19 cellular contexts compared by ENCODE assay signal in genomic region chr17:63474174-63474913, GRCh38. TPM values are rescaled to one million over a fixed set of nuclear protein-coding genes. Genes with fewer than 3 reads are reported as not detected.
DNase-seq lines count a peak whose midpoint lies in the region; ATAC-seq and TF ChIP-seq lines count a peak whose summit lies in the region.
"Had no signal": no experiment of that assay in that cellular context is flagged by ENCODE, and none has a peak within 500 bp of the region (broad histone marks: within the 10 kb centered on the region; RNA-seq: fewer than 3 reads in every experiment).

No MANE protein-coding gene starts in this region.

- intact Hi-C loops in psoas muscle (cut with DNase I): no loop called here
- intact Hi-C loops in activated CD4-positive, alpha-beta memory T cell treated with anti-CD3 and anti-CD28 coated beads for 36 hours (cut with micrococcal nuclease): no loop called here

- TF ChIP-seq CTCF in fibroblast of the aortic adventitia (IDR thresholded peaks at IDR 0.05; ENCODE audit: insufficient read depth, low read length): no peak
- no peak for TF ChIP-seq CTCF in psoas muscle (IDR thresholded peaks at IDR 0.05)

- no peaks in the 10 kb centered on the region for H3K9me3 Mint-ChIP-seq in activated CD4-positive, alpha-beta memory T cell treated with anti-CD3 and anti-CD28 coated beads for 36 hours
- H3K9me3 Mint-ChIP-seq: CD4-positive, alpha-beta T cell; immature natural killer cell; T-helper 1 cell treated with Interleukin-12 subunit alpha and Interleukin-12 subunit beta and Interleukin-4 antibody, amounts not matched to agents 30 μg/mL and 1 μg/mL, for 36 hours had no signal

- H3K4me3 ChIP-seq in fibroblast of the aortic adventitia (ENCODE audit: low read depth, low read length): no peak overlapping the region
- no peak overlapping the region for H3K4me3 ChIP-seq in psoas muscle

- peaks cover 0 to 41% (median 13%) of the 10 kb centered on the region in 3 donors for H3K27me3 ChIP-seq in psoas muscle (ENCODE audit: insufficient read depth in 3 of 3, low read length in 2 of 3)

- H3K4me1 ChIP-seq in psoas muscle: peaks cover 11% of the 10 kb centered on the region

- no peaks in the 10 kb centered on the region for H3K9me3 ChIP-seq in psoas muscle

- DNase-seq in Daoy (ENCODE audit: low read depth) (peak; percentile 36), NCI-H2196 treated with DMSO at 0.1 percent for 48 hours (lab: John Stamatoyannopoulos, UW; ENCODE audit: unreplicated experiment) (peak; percentile 76), fibroblast of the aortic adventitia (ENCODE audit: low read depth) (peak; percentile 44), psoas muscle (no peak), NCI-H1694 treated with DMSO at 0.1 percent for 48 hours (lab: John Stamatoyannopoulos, UW) (no peak), RKO (ENCODE audit: low spot score) (no peak)
- DNase-seq in activated CD4-positive, alpha-beta memory T cell treated with anti-CD3 and anti-CD28 coated beads for 36 hours: no peak
- DNase-seq: activated CD4-positive, alpha-beta T cell treated with anti-CD3 and anti-CD28 coated beads, Interleukin-2, amount 50 U/mL, for 1 hour; anterior cingulate cortex; CD4-positive, alpha-beta T cell; effector CD4-positive, alpha-beta T cell; GDM1; GOT3; immature natural killer cell; Karpas-422; NCI-H2171; stimulated activated naive CD8-positive, alpha-beta T cell treated with anti-CD3 and anti-CD28 coated beads, Interleukin-15, Interleukin-2, amounts not matched to agents 100 U/mL and 50 U/mL, for 24 hours had no signal

- H3K4me1 Mint-ChIP-seq in activated CD4-positive, alpha-beta memory T cell treated with anti-CD3 and anti-CD28 coated beads for 36 hours (ENCODE audit: low read depth): peaks cover 15% of the 10 kb centered on the region

- peak overlapping the region; percentile 21 for H3K27ac ChIP-seq in psoas muscle

- CTCF ChIA-PET in activated CD4-positive, alpha-beta memory T cell treated with anti-CD3 and anti-CD28 coated beads for 36 hours (lab: Charles Lee): interaction anchor here (8.1 kb wide), 1 partner anchor 48 kb away, joined by 233 read pairs; no protein-coding TSS in a partner anchor

- POLR2A ChIA-PET in activated CD4-positive, alpha-beta memory T cell treated with anti-CD3 and anti-CD28 coated beads for 36 hours (lab: Charles Lee): no interaction called here

- no peak overlapping the region for H3K4me3 Mint-ChIP-seq in activated CD4-positive, alpha-beta memory T cell treated with anti-CD3 and anti-CD28 coated beads for 36 hours
- H3K4me3 Mint-ChIP-seq: T-helper 1 cell treated with Interleukin-12 subunit alpha and Interleukin-12 subunit beta and Interleukin-4 antibody, amounts not matched to agents 30 μg/mL and 1 μg/mL, for 36 hours had no signal

- ATAC-seq in psoas muscle: peak in 1 of 4 donors; percentile 24
- ATAC-seq: stimulated activated naive CD8-positive, alpha-beta T cell treated with anti-CD3 and anti-CD28 coated beads, Interleukin-15, Interleukin-2, amounts not matched to agents 100 U/mL and 50 U/mL, for 24 hours had no signal

- WGBS in psoas muscle, 3 donors: 47 to 53% (median 48%) methylated on average over 8 of the region's 8 CpGs

- H3K36me3 Mint-ChIP-seq in activated CD4-positive, alpha-beta memory T cell treated with anti-CD3 and anti-CD28 coated beads for 36 hours: no peaks in the 10 kb centered on the region
- H3K36me3 Mint-ChIP-seq: immature natural killer cell had no signal

- H3K27ac Mint-ChIP-seq in activated CD4-positive, alpha-beta memory T cell treated with anti-CD3 and anti-CD28 coated beads for 36 hours: no peak overlapping the region
- H3K27ac Mint-ChIP-seq: CD4-positive, alpha-beta T cell; immature natural killer cell; T-helper 1 cell treated with Interleukin-12 subunit alpha and Interleukin-12 subunit beta and Interleukin-4 antibody, amounts not matched to agents 30 μg/mL and 1 μg/mL, for 36 hours had no signal

- H3K27me3 Mint-ChIP-seq in activated CD4-positive, alpha-beta memory T cell treated with anti-CD3 and anti-CD28 coated beads for 36 hours: peaks cover 6% of the 10 kb centered on the region

- no peaks in the 10 kb centered on the region for H3K36me3 ChIP-seq in psoas muscle (ENCODE audit: insufficient read depth in 1 of 2, low read depth in 1 of 2)

RNA-seq across cellular contexts. Expression of gene ACE, which starts 2.5 kb away (rescaled TPM):
- 0.29 TPM in 1 of 2 replicates, not detected in the other for total RNA-seq in Daoy (2014; rRNA removed; shearing (Covaris generic))
- total RNA-seq in fibroblast of the aortic adventitia (ENCODE audit: low replicate concordance) (16.9 and 24.3 TPM in 2 replicates), psoas muscle (10 to 100 TPM in 1 of 4 donors, 1 to 10 TPM in 3; 2.0 to 12.5 (median 4.5) TPM)
- polyA plus RNA-seq in psoas muscle: 1 to 10 TPM in 2 of 3 donors, under 1 TPM in 1; 0.82 to 1.9 (median 1.8) TPM
- total RNA-seq in activated CD4-positive, alpha-beta memory T cell treated with anti-CD3 and anti-CD28 coated beads for 36 hours: 1 to 10 TPM; 2.2 to 2.6 TPM

RNA-seq across cellular contexts. Expression of gene CYB561, which starts 28.2 kb away (rescaled TPM):
- total RNA-seq in Daoy (2014; rRNA removed; shearing (Covaris generic)): 16.7 and 21.1 TPM in 2 replicates
- total RNA-seq in fibroblast of the aortic adventitia (ENCODE audit: low replicate concordance): 16.4 and 29.5 TPM in 2 replicates
- 1 to 10 TPM; 1.5 to 4.2 (median 2.5) TPM for total RNA-seq in psoas muscle
- polyA plus RNA-seq in psoas muscle: 1 to 10 TPM; 1.7 to 3.9 (median 2.9) TPM
- total RNA-seq in activated CD4-positive, alpha-beta memory T cell treated with anti-CD3 and anti-CD28 coated beads for 36 hours: 1 to 10 TPM; 9.4 to 9.7 TPM
- total RNA-seq: OCI-LY7 had no signal

RNA-seq across cellular contexts. Expression of gene KCNH6, which starts 48.8 kb away (rescaled TPM):
- not detected in 2 replicates for total RNA-seq in Daoy (2014; rRNA removed; shearing (Covaris generic))
- total RNA-seq in fibroblast of the aortic adventitia (ENCODE audit: low replicate concordance): not detected in 2 replicates
- not detected for total RNA-seq in psoas muscle
- not detected for polyA plus RNA-seq in psoas muscle
- not detected for total RNA-seq in activated CD4-positive, alpha-beta memory T cell treated with anti-CD3 and anti-CD28 coated beads for 36 hours
- total RNA-seq: CD4-positive, alpha-beta T cell; OCI-LY7 had no signal
- polyA plus RNA-seq: immature natural killer cell had no signal

Comparison
In these comparisons a context has a peak if more than half of its experiments do, and no peak if none do; other contexts are left out.
1. DNase-seq: peak in Daoy (single experiment), NCI-H2196 treated with DMSO at 0.1 percent for 48 hours (single experiment) and fibroblast of the aortic adventitia (single experiment); none in psoas muscle (0 of 2), NCI-H1694 treated with DMSO at 0.1 percent for 48 hours (single experiment), activated CD4-positive, alpha-beta memory T cell treated with anti-CD3 and anti-CD28 coated beads for 36 hours (single experiment) and RKO (single experiment).